20 cellular contexts compared by ENCODE assay signal in the genomic region with DNA sequence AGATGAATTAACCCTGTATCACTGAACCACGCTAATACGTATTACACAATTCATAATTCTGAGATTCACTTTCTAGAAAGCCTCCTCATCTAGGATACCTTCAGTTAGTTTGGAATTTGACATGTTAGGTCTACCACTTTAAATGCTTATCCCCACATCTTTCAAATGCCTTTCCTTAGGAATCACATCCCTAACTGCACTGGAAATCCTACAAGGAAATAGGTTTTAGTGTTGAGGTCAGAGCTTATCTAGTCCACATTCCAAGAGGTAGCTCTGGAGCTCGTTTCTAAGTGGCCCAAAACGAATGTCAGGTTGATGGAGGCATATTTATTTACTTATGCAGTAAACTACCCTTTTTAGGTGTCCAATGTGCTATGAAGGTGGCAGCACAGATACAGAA.
"Had no signal": no experiment of that assay in that cellular context is flagged by ENCODE, and none has a peak within 500 bp of the region (broad histone marks: within the 10 kb centered on the region; RNA-seq: fewer than 3 reads in every experiment).

No MANE protein-coding gene starts in this region.

- H3K9ac ChIP-seq: SK-N-SH had no signal

- H3K27ac ChIP-seq: RWPE1 had no signal

- FAIRE-seq: RCC 7860 had no signal

- H3K4me2 ChIP-seq: SK-N-SH had no signal

- H3K9me3 ChIP-seq: SK-N-SH had no signal

- DNase-seq: KBM-7, MV-4-11, NCI-H1048, NCI-H1105, NCI-H1417, NCI-H146, NCI-H1694 treated with DMSO at 0.1 percent for 48 hours, NCI-H1930, NCI-H2081, NCI-H2107, NCI-H2227 treated with DMSO at 0.1 percent for 48 hours, NCI-H446, NCI-H510A, NCI-H524 treated with DMSO at 0.1 percent for 48 hours, NCI-H69, NCI-H774, SHP77, SK-N-SH had no signal
